ENCODE assay signal across 1 cellular context in the genomic region with DNA sequence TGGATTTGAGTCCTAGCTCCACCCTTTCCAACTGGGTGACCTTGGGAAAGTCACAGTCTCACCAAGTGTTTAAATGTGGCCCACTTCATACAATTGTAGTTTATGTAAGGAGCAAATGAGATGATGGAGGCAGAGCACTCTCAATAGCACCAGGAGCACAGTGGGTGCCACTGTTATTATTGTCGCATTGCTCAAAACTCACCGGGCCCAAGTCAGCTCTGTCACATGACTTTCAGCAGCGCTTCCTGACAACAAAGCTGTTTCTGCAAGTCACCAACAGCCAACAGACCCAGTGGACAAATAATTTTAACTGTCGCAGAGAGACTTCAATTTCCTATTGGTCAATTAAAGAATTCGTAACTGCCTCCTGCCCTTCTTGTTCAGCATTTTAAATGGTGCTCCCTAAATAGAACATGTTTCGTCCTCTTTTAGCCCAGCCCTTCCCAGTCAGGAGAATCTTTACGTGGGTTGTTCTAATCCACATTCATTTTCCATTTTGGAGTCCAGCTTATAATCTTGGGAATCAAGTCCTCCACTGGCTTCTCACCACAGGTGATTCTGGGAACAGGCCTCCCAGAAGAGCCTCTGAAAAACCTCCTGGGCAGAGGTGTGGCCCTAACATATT.
A peak's percentile ranks its signal among the peaks of the same experiment; 100 is the strongest.
TF ChIP-seq lines count a peak whose summit lies in the region.

No MANE protein-coding gene starts in this region.

TF ChIP-seq in K562, 482 proteins besides CTCF, POLR2A, EP300 and RAD21 (continued from another document):
- no peak for TF ChIP-seq SP2 (IDR thresholded peaks at IDR 0.05; ENCODE audit: extremely low read depth, low read depth, low read length, poor library complexity, severe bottlenecking)
- TF ChIP-seq ESRRA (IDR thresholded peaks at IDR 0.05; ENCODE audit: borderline replicate concordance, low read depth) = peak; percentile 74; the same call in 1 of the 2 replicates
- no peak for TF ChIP-seq ZNF282 (CRISPR knock-in tag; IDR thresholded peaks at IDR 0.05)
- no peak for TF ChIP-seq FOXA1 (IDR thresholded peaks at IDR 0.05; ENCODE audit: borderline replicate concordance)
- TF ChIP-seq, protein P1, sequence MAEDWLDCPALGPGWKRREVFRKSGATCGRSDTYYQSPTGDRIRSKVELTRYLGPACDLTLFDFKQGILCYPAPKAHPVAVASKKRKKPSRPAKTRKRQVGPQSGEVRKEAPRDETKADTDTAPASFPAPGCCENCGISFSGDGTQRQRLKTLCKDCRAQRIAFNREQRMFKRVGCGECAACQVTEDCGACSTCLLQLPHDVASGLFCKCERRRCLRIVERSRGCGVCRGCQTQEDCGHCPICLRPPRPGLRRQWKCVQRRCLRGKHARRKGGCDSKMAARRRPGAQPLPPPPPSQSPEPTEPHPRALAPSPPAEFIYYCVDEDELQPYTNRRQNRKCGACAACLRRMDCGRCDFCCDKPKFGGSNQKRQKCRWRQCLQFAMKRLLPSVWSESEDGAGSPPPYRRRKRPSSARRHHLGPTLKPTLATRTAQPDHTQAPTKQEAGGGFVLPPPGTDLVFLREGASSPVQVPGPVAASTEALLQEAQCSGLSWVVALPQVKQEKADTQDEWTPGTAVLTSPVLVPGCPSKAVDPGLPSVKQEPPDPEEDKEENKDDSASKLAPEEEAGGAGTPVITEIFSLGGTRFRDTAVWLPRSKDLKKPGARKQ (CRISPR knock-in tag; IDR thresholded peaks at IDR 0.05) = no peak
- TF ChIP-seq, protein P2, sequence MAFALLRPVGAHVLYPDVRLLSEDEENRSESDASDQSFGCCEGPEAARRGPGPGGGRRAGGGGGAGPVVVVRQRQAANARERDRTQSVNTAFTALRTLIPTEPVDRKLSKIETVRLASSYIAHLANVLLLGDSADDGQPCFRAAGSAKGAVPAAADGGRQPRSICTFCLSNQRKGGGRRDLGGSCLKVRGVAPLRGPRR (CRISPR knock-in tag; IDR thresholded peaks at IDR 0.05) = no peak
- TF ChIP-seq ZNF384 (IDR thresholded peaks at IDR 0.05; ENCODE audit: low read depth, low read length) = no peak
- TF ChIP-seq MXI1 (IDR thresholded peaks at IDR 0.05; ENCODE audit: low read depth, low read length) = no peak
- TF ChIP-seq, protein P3, sequence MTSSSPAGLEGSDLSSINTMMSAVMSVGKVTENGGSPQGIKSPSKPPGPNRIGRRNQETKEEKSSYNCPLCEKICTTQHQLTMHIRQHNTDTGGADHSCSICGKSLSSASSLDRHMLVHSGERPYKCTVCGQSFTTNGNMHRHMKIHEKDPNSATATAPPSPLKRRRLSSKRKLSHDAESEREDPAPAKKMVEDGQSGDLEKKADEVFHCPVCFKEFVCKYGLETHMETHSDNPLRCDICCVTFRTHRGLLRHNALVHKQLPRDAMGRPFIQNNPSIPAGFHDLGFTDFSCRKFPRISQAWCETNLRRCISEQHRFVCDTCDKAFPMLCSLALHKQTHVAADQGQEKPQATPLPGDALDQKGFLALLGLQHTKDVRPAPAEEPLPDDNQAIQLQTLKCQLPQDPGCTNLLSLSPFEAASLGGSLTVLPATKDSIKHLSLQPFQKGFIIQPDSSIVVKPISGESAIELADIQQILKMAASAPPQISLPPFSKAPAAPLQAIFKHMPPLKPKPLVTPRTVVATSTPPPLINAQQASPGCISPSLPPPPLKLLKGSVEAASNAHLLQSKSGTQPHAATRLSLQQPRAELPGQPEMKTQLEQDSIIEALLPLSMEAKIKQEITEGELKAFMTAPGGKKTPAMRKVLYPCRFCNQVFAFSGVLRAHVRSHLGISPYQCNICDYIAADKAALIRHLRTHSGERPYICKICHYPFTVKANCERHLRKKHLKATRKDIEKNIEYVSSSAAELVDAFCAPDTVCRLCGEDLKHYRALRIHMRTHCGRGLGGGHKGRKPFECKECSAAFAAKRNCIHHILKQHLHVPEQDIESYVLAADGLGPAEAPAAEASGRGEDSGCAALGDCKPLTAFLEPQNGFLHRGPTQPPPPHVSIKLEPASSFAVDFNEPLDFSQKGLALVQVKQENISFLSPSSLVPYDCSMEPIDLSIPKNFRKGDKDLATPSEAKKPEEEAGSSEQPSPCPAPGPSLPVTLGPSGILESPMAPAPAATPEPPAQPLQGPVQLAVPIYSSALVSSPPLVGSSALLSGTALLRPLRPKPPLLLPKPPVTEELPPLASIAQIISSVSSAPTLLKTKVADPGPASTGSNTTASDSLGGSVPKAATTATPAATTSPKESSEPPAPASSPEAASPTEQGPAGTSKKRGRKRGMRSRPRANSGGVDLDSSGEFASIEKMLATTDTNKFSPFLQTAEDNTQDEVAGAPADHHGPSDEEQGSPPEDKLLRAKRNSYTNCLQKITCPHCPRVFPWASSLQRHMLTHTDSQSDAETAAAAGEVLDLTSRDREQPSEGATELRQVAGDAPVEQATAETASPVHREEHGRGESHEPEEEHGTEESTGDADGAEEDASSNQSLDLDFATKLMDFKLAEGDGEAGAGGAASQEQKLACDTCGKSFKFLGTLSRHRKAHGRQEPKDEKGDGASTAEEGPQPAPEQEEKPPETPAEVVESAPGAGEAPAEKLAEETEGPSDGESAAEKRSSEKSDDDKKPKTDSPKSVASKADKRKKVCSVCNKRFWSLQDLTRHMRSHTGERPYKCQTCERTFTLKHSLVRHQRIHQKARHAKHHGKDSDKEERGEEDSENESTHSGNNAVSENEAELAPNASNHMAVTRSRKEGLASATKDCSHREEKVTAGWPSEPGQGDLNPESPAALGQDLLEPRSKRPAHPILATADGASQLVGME (CRISPR knock-in tag; IDR thresholded peaks at IDR 0.05) = no peak
- TF ChIP-seq SAFB (IDR thresholded peaks at IDR 0.05; ENCODE audit: borderline replicate concordance, low read depth, low read length) = no peak
- peak in 1 of 2 experiments; percentile 13; a peak in 1 of 4 replicates for TF ChIP-seq TEAD1 (CRISPR knock-in tag; IDR thresholded peaks at IDR 0.05)
- TF ChIP-seq HDAC3 (IDR thresholded peaks at IDR 0.05; ENCODE audit: borderline replicate concordance, partially characterized antibody) = no peak
TF ChIP-seq in K562: peak in this region for 45.
